ENCODE assay signal across 8 cellular contexts in genomic region chr1:146710838-146711521, GRCh38.
DNase-seq lines count a peak whose midpoint lies in the region; FAIRE-seq and TF ChIP-seq lines count a peak whose summit lies in the region.
"Not testable (repeated sequence)": the region's sequence is repeated elsewhere in the genome, so short reads cannot be mapped to it uniquely, and the experiment has no call there.

No MANE protein-coding gene starts in this region.

- H3K36me3 ChIP-seq in kidney (ENCODE audit: control insufficient read depth in 1 of 2, insufficient read depth in 2 of 2, low read length in 2 of 2); prostate gland: not testable (repeated sequence)

- not testable (repeated sequence) for H3K9me3 ChIP-seq in kidney (ENCODE audit: control insufficient read depth in 1 of 2, low read length in 2 of 2); prostate gland

- WGBS in prostate gland = 76% methylated on average over 4 of the region's 5 CpGs

- not testable (repeated sequence) for H3K27me3 ChIP-seq in prostate gland (replicated peaks; ENCODE audit: insufficient read depth)

- not testable (repeated sequence) for H3K4me1 ChIP-seq in kidney (ENCODE audit: control insufficient read depth in 1 of 2, insufficient read depth in 1 of 2, low read depth in 1 of 2, low read length in 2 of 2); prostate gland (replicated peaks)

- FAIRE-seq in kidney (lab: Jason Lieb, UNC) = not testable (repeated sequence)

- not testable (repeated sequence) for H3K27ac ChIP-seq in kidney (ENCODE audit: low read depth in 2 of 2, low read length in 2 of 2); prostate gland

- peak; percentile 17 for TF ChIP-seq CTCF in kidney (IDR thresholded peaks at IDR 0.05; ENCODE audit: borderline replicate concordance, extremely low read depth, insufficient read depth)
- TF ChIP-seq CTCF in prostate gland (IDR thresholded peaks at IDR 0.05) = not testable (repeated sequence)

- peak; percentile 15 for DNase-seq in CD1c-positive myeloid dendritic cell (ENCODE audit: extremely low spot score)
- DNase-seq in H4 (ENCODE audit: low spot score) = peak; percentile 5
- DNase-seq in NCI-H146 (lab: John Stamatoyannopoulos, UW) = peak; percentile 38
- peak; percentile 33 for DNase-seq in NOMO-1 treated with DMSO at 0.1 percent for 48 hours (lab: John Stamatoyannopoulos, UW; ENCODE audit: unreplicated experiment)
- peak; percentile 2 to 6 for DNase-seq in activated CD4-positive, alpha-beta T cell treated with anti-CD3 and anti-CD28 coated beads for 4 hours
- peak; percentile 17 for DNase-seq in dedifferentiated amniotic fluid mesenchymal stem cell (ENCODE audit: extremely low spot score)
- DNase-seq in kidney = not testable (repeated sequence)
- DNase-seq in prostate gland (ENCODE audit: low spot score) = peak; percentile 17

- H3K9ac ChIP-seq in kidney (ENCODE audit: low read length in 2 of 2) = not testable (repeated sequence)

- H3K4me3 ChIP-seq in kidney (ENCODE audit: low read length in 2 of 2); prostate gland: not testable (repeated sequence)

- TF ChIP-seq POLR2A in prostate gland (IDR thresholded peaks at IDR 0.05) = not testable (repeated sequence)

- intact Hi-C loops in kidney (cut with DNase I); prostate gland (cut with DNase I): not testable (repeated sequence)
